8 cellular contexts compared by ENCODE assay signal in genomic region chr22:46150615-46151423, GRCh38. TPM values are rescaled to one million over a fixed set of nuclear protein-coding genes. Genes with fewer than 3 reads are reported as not detected.
DNase-seq lines count a peak whose midpoint lies in the region; ATAC-seq, FAIRE-seq and TF ChIP-seq lines count a peak whose summit lies in the region.

No MANE protein-coding gene starts in this region.

- in situ Hi-C loops in HAP-1 (cut with MboI; ENCODE audit: low sequenced_read_pairs), result no loop called here

- H3K4me1 ChIP-seq in HAP-1 (peaks cover 3% of the 10 kb centered on the region; the same call in 1 of the 2 replicates), upper lobe of left lung (peaks cover 21 to 29% (median 23%) of the 10 kb centered on the region in 4 donors)

- H3K36me3 Mint-ChIP-seq in osteocyte (ENCODE audit: unreplicated experiment), result peaks cover 8% of the 10 kb centered on the region

- 0 to 1% methylated on average over 11 to 16 of the region's 105 CpGs for WGBS in upper lobe of left lung, 2 donors

- H3K4me3 ChIP-seq in HAP-1 (peak overlapping the region; percentile 91), foreskin fibroblast (ENCODE audit: low read depth in 1 of 2, low read length in 2 of 2) (peak overlapping the region; percentile 83 to 90), upper lobe of left lung (peak overlapping the region; percentile 93 to 99 (median 94))

- peaks cover 20% of the 10 kb centered on the region for H3K4me1 Mint-ChIP-seq in osteocyte (ENCODE audit: unreplicated experiment)

- H3K9me3 Mint-ChIP-seq in osteocyte (ENCODE audit: unreplicated experiment), result no peaks in the 10 kb centered on the region

- TF ChIP-seq POLR2A in upper lobe of left lung (IDR thresholded peaks at IDR 0.05), result no peak

- no peaks in the 10 kb centered on the region for H3K9me3 ChIP-seq in HAP-1
- H3K9me3 ChIP-seq in upper lobe of left lung, result no peaks in the 10 kb centered on the region

- H3K27ac Mint-ChIP-seq in osteocyte (ENCODE audit: unreplicated experiment), result no peak overlapping the region

- H3K27ac ChIP-seq in upper lobe of left lung, result peak overlapping the region; percentile 76 to 88 (median 84)

- peaks cover 7% of the 10 kb centered on the region for H3K27me3 Mint-ChIP-seq in osteocyte (ENCODE audit: unreplicated experiment)

- FAIRE-seq in RCC 7860 (lab: Jason Lieb, UNC), result no peak

- TF ChIP-seq CTCF in foreskin fibroblast (IDR thresholded peaks at IDR 0.05; ENCODE audit: low read depth, low read length), result no peak
- TF ChIP-seq CTCF in osteocyte (IDR thresholded peaks at IDR 0.05), result no peak
- TF ChIP-seq CTCF in upper lobe of left lung (IDR thresholded peaks at IDR 0.05), result no peak

- ATAC-seq in upper lobe of left lung (ENCODE audit: low FRiP score in 2 of 2), result peak in 1 of 2 donors; percentile 27

- peak; percentile 40 for DNase-seq in ELR (ENCODE audit: low read depth)
- DNase-seq in HAP-1 (ENCODE audit: low spot score in 2 of 2), result peak in 1 of 2 experiments; percentile 58
- DNase-seq in NCI-H69 (lab: John Stamatoyannopoulos, UW), result peak; percentile 58
- DNase-seq in activated T-helper 1 cell treated with Interleukin-2 at 50 U/mL for 16 hours (ENCODE audit: low read depth), result peak; percentile 35
- DNase-seq in foreskin fibroblast, result peak in 1 of 2 donors; percentile 37
- DNase-seq in osteocyte (ENCODE audit: extremely low spot score, unreplicated experiment), result peak; percentile 84
- DNase-seq in upper lobe of left lung, result peak; percentile 44 to 92
- no peak for DNase-seq in RCC 7860 (ENCODE audit: low spot score)

- H3K27me3 ChIP-seq in HAP-1 (ENCODE audit: low read depth) (peaks cover 23% of the 10 kb centered on the region), upper lobe of left lung (no peaks in the 10 kb centered on the region)

- TF ChIP-seq EP300 in upper lobe of left lung (IDR thresholded peaks at IDR 0.05), result no peak

- H3K36me3 ChIP-seq in HAP-1 (replicated peaks), result peaks cover 8% of the 10 kb centered on the region
- peaks cover 0 to 3% (median 1%) of the 10 kb centered on the region in 4 donors for H3K36me3 ChIP-seq in upper lobe of left lung

- peak overlapping the region; percentile 76 for H3K4me3 Mint-ChIP-seq in osteocyte (ENCODE audit: unreplicated experiment)

RNA-seq across cellular contexts. Expression of gene PPARA, which starts 0.5 kb away (rescaled TPM):
- total RNA-seq in osteocyte, result 21.8 and 21.9 TPM in 2 replicates
- 10 to 100 TPM; 10.2 to 27.0 (median 20.9) TPM for total RNA-seq in upper lobe of left lung
